In genomic region chr3:59979542-59979941, GRCh38 we compare ENCODE assay signal across 24 cellular contexts.
DNase-seq lines count a peak whose midpoint lies in the region; ATAC-seq and TF ChIP-seq lines count a peak whose summit lies in the region.
"Had no signal": no experiment of that assay in that cellular context is flagged by ENCODE, and none has a peak within 500 bp of the region (broad histone marks: within the 10 kb centered on the region; RNA-seq: fewer than 3 reads in every experiment).

No MANE protein-coding gene starts in this region.

- H3K4me1 Mint-ChIP-seq in activated naive CD4-positive, alpha-beta T cell treated with anti-CD3 and anti-CD28 coated beads for 36 hours (ENCODE audit: low read depth) = peaks cover 83% of the 10 kb centered on the region
- peaks cover 48% of the 10 kb centered on the region for H3K4me1 Mint-ChIP-seq in activated naive CD8-positive, alpha-beta T cell (ENCODE audit: low read depth)
- peaks cover 31% of the 10 kb centered on the region for H3K4me1 Mint-ChIP-seq in stimulated activated effector memory CD8-positive, alpha-beta T cell treated with anti-CD3 and anti-CD28 coated beads, Interleukin-12 subunit alpha, Interleukin-12 subunit beta, amount 100 ng/mL, for 72 hours
- peaks cover 6% of the 10 kb centered on the region for H3K4me1 Mint-ChIP-seq in activated CD8-positive, alpha-beta memory T cell treated with anti-CD3 and anti-CD28 coated beads, Interleukin-2, amount 10 ng/mL, durations not matched to agents 7 days and 5 days
- H3K4me1 Mint-ChIP-seq: H9 had no signal

- CTCF ChIA-PET in activated naive CD4-positive, alpha-beta T cell treated with anti-CD3 and anti-CD28 coated beads for 36 hours (lab: Charles Lee) = interaction anchor here (1.1 to 2.0 kb wide), 3 partner anchors 10 to 45 kb away, joined by 3 to 6 read pairs (median 4); no protein-coding TSS in a partner anchor
- CTCF ChIA-PET in activated CD8-positive, alpha-beta memory T cell treated with anti-CD3 and anti-CD28 coated beads, Interleukin-2, amount 10 ng/mL, durations not matched to agents 7 days and 5 days (lab: Charles Lee) = no interaction called here

- peak; percentile 59 for DNase-seq in activated naive CD4-positive, alpha-beta T cell treated with anti-CD3 and anti-CD28 coated beads for 36 hours
- no peak for DNase-seq in activated naive CD4-positive, alpha-beta T cell treated with Interleukin-2 at 50 U/mL for 16 hours
- DNase-seq in stimulated activated effector memory CD8-positive, alpha-beta T cell treated with anti-CD3 and anti-CD28 coated beads, Interleukin-12 subunit alpha, Interleukin-12 subunit beta, amount 100 ng/mL, for 72 hours (ENCODE audit: low spot score in 2 of 2) = no peak
- no peak for DNase-seq in activated CD8-positive, alpha-beta memory T cell treated with anti-CD3 and anti-CD28 coated beads, Interleukin-2, amount 10 ng/mL, durations not matched to agents 7 days and 5 days
- DNase-seq: Calu3, gastrocnemius medialis, H9, mesenchymal stem cell, NCI-H1048, NCI-H1694 treated with DMSO at 0.1 percent for 48 hours, NCI-H2171, NCI-H524, SK-N-SH, substantia nigra had no signal

- H3K27ac ChIP-seq in KOPT-K1 (ENCODE audit: low read depth, low read length, poor library complexity, severe bottlenecking) = peak overlapping the region; percentile 56
- no peak overlapping the region for H3K27ac ChIP-seq in gastroesophageal sphincter
- H3K27ac ChIP-seq: BLaER1 treated with 17β-estradiol and CSF1 and Interleukin-3, amounts not matched to agents 10 nM and 100 nM; gastrocnemius medialis had no signal

- intact Hi-C loops in activated naive CD4-positive, alpha-beta T cell treated with anti-CD3 and anti-CD28 coated beads for 36 hours (cut with micrococcal nuclease) = loop anchor here (1.0 to 5.0 kb wide), 4 partner anchors 38 to 222 kb away; no protein-coding TSS in a partner anchor

- no peak for TF ChIP-seq CTCF in gastroesophageal sphincter (IDR thresholded peaks at IDR 0.05)

- peaks cover 19% of the 10 kb centered on the region for H3K36me3 ChIP-seq in KOPT-K1 (ENCODE audit: insufficient read depth, low read length)
- no peaks in the 10 kb centered on the region for H3K36me3 ChIP-seq in gastroesophageal sphincter
- H3K36me3 ChIP-seq: gastrocnemius medialis had no signal

- no peak overlapping the region for H3K4me3 ChIP-seq in gastroesophageal sphincter
- H3K4me3 ChIP-seq: BLaER1 treated with 17β-estradiol and CSF1 and Interleukin-3, amounts not matched to agents 10 nM and 100 nM; gastrocnemius medialis had no signal

- H3K4me3 Mint-ChIP-seq in activated naive CD4-positive, alpha-beta T cell treated with anti-CD3 and anti-CD28 coated beads for 36 hours = peak overlapping the region; percentile 39
- H3K4me3 Mint-ChIP-seq in activated naive CD8-positive, alpha-beta T cell = peak overlapping the region; percentile 62
- H3K4me3 Mint-ChIP-seq in stimulated activated effector memory CD8-positive, alpha-beta T cell treated with anti-CD3 and anti-CD28 coated beads, Interleukin-12 subunit alpha, Interleukin-12 subunit beta, amount 100 ng/mL, for 72 hours = no peak overlapping the region
- no peak overlapping the region for H3K4me3 Mint-ChIP-seq in activated CD8-positive, alpha-beta memory T cell treated with anti-CD3 and anti-CD28 coated beads, Interleukin-2, amount 10 ng/mL, durations not matched to agents 7 days and 5 days
- H3K4me3 Mint-ChIP-seq: central memory CD8-positive, alpha-beta T cell; H9; IgD-negative memory B cell; type B pancreatic cell had no signal

- no peak for TF ChIP-seq POLR2A in gastroesophageal sphincter (IDR thresholded peaks at IDR 0.05)

- no peak for TF ChIP-seq EP300 in gastroesophageal sphincter (IDR thresholded peaks at IDR 0.05)

- H3K36me3 Mint-ChIP-seq in activated naive CD4-positive, alpha-beta T cell treated with anti-CD3 and anti-CD28 coated beads for 36 hours (ENCODE audit: low read depth) = peaks cover 11% of the 10 kb centered on the region
- peaks cover 14% of the 10 kb centered on the region for H3K36me3 Mint-ChIP-seq in activated naive CD8-positive, alpha-beta T cell
- H3K36me3 Mint-ChIP-seq in stimulated activated effector memory CD8-positive, alpha-beta T cell treated with anti-CD3 and anti-CD28 coated beads, Interleukin-12 subunit alpha, Interleukin-12 subunit beta, amount 100 ng/mL, for 72 hours = no peaks in the 10 kb centered on the region
- no peaks in the 10 kb centered on the region for H3K36me3 Mint-ChIP-seq in activated CD8-positive, alpha-beta memory T cell treated with anti-CD3 and anti-CD28 coated beads, Interleukin-2, amount 10 ng/mL, durations not matched to agents 7 days and 5 days
- H3K36me3 Mint-ChIP-seq: IgD-negative memory B cell, type B pancreatic cell had no signal

- 92 to 93% methylated on average over 4 to 6 of the region's 6 CpGs for WGBS in gastroesophageal sphincter (ENCODE audit: low coverage in 1 of 2), 2 donors

- peaks cover 8% of the 10 kb centered on the region for H3K9me3 ChIP-seq in KOPT-K1 (ENCODE audit: insufficient read depth, low read length, poor library complexity, severe bottlenecking)
- no peaks in the 10 kb centered on the region for H3K9me3 ChIP-seq in gastroesophageal sphincter
- H3K9me3 ChIP-seq: gastrocnemius medialis, SK-N-SH had no signal

- no peaks in the 10 kb centered on the region for H3K27me3 ChIP-seq in gastroesophageal sphincter
- H3K27me3 ChIP-seq: gastrocnemius medialis had no signal

- peak overlapping the region; percentile 94 for H3K27ac Mint-ChIP-seq in activated naive CD4-positive, alpha-beta T cell treated with anti-CD3 and anti-CD28 coated beads for 36 hours
- H3K27ac Mint-ChIP-seq in activated naive CD8-positive, alpha-beta T cell = peak overlapping the region; percentile 94
- H3K27ac Mint-ChIP-seq in stimulated activated effector memory CD8-positive, alpha-beta T cell treated with anti-CD3 and anti-CD28 coated beads, Interleukin-12 subunit alpha, Interleukin-12 subunit beta, amount 100 ng/mL, for 72 hours = no peak overlapping the region
- no peak overlapping the region for H3K27ac Mint-ChIP-seq in activated CD8-positive, alpha-beta memory T cell treated with anti-CD3 and anti-CD28 coated beads, Interleukin-2, amount 10 ng/mL, durations not matched to agents 7 days and 5 days
- H3K27ac Mint-ChIP-seq: H9, IgD-negative memory B cell, progenitor cell of endocrine pancreas, type B pancreatic cell had no signal

- no peaks in the 10 kb centered on the region for H3K9me3 Mint-ChIP-seq in activated naive CD4-positive, alpha-beta T cell treated with anti-CD3 and anti-CD28 coated beads for 36 hours
- peaks cover 5% of the 10 kb centered on the region for H3K9me3 Mint-ChIP-seq in activated naive CD8-positive, alpha-beta T cell (ENCODE audit: low read depth)
- H3K9me3 Mint-ChIP-seq in stimulated activated effector memory CD8-positive, alpha-beta T cell treated with anti-CD3 and anti-CD28 coated beads, Interleukin-12 subunit alpha, Interleukin-12 subunit beta, amount 100 ng/mL, for 72 hours = no peaks in the 10 kb centered on the region
- no peaks in the 10 kb centered on the region for H3K9me3 Mint-ChIP-seq in activated CD8-positive, alpha-beta memory T cell treated with anti-CD3 and anti-CD28 coated beads, Interleukin-2, amount 10 ng/mL, durations not matched to agents 7 days and 5 days (ENCODE audit: low read depth)
- H3K9me3 Mint-ChIP-seq: central memory CD8-positive, alpha-beta T cell; H9 had no signal

- H3K4me1 ChIP-seq in gastroesophageal sphincter = no peaks in the 10 kb centered on the region
- H3K4me1 ChIP-seq: gastrocnemius medialis had no signal

- no peaks in the 10 kb centered on the region for H3K27me3 Mint-ChIP-seq in activated naive CD4-positive, alpha-beta T cell treated with anti-CD3 and anti-CD28 coated beads for 36 hours (ENCODE audit: low read depth)
- H3K27me3 Mint-ChIP-seq in activated naive CD8-positive, alpha-beta T cell = no peaks in the 10 kb centered on the region
- no peaks in the 10 kb centered on the region for H3K27me3 Mint-ChIP-seq in activated CD8-positive, alpha-beta memory T cell treated with anti-CD3 and anti-CD28 coated beads, Interleukin-2, amount 10 ng/mL, durations not matched to agents 7 days and 5 days
- H3K27me3 Mint-ChIP-seq: central memory CD8-positive, alpha-beta T cell; IgD-negative memory B cell; progenitor cell of endocrine pancreas; type B pancreatic cell had no signal

- peak; percentile 46 for ATAC-seq in stimulated activated effector memory CD8-positive, alpha-beta T cell treated with anti-CD3 and anti-CD28 coated beads, Interleukin-12 subunit alpha, Interleukin-12 subunit beta, amount 100 ng/mL, for 72 hours
- ATAC-seq in activated CD8-positive, alpha-beta memory T cell treated with anti-CD3 and anti-CD28 coated beads, Interleukin-2, amount 10 ng/mL, durations not matched to agents 7 days and 5 days = no peak
- ATAC-seq in gastroesophageal sphincter = no peak
- ATAC-seq: gastrocnemius medialis, left lobe of liver, sciatic nerve had no signal

Comparison
In these comparisons a context has a peak if more than half of its experiments do, and no peak if none do; other contexts are left out.
1. H3K27ac Mint-ChIP-seq: peak in activated naive CD4-positive, alpha-beta T cell treated with anti-CD3 and anti-CD28 coated beads for 36 hours (single experiment) and activated naive CD8-positive, alpha-beta T cell (single experiment); none in stimulated activated effector memory CD8-positive, alpha-beta T cell treated with anti-CD3 and anti-CD28 coated beads, Interleukin-12 subunit alpha, Interleukin-12 subunit beta, amount 100 ng/mL, for 72 hours (single experiment) and activated CD8-positive, alpha-beta memory T cell treated with anti-CD3 and anti-CD28 coated beads, Interleukin-2, amount 10 ng/mL, durations not matched to agents 7 days and 5 days (single experiment).
2. H3K4me3 Mint-ChIP-seq: peak in activated naive CD4-positive, alpha-beta T cell treated with anti-CD3 and anti-CD28 coated beads for 36 hours (single experiment) and activated naive CD8-positive, alpha-beta T cell (single experiment); none in stimulated activated effector memory CD8-positive, alpha-beta T cell treated with anti-CD3 and anti-CD28 coated beads, Interleukin-12 subunit alpha, Interleukin-12 subunit beta, amount 100 ng/mL, for 72 hours (single experiment) and activated CD8-positive, alpha-beta memory T cell treated with anti-CD3 and anti-CD28 coated beads, Interleukin-2, amount 10 ng/mL, durations not matched to agents 7 days and 5 days (single experiment).